In genomic region chr18:13218376-13219011, GRCh38 we compare ENCODE assay signal across 8 cellular contexts. TPM values are rescaled to one million over a fixed set of nuclear protein-coding genes. Genes with fewer than 3 reads are reported as not detected.
DNase-seq lines count a peak whose midpoint lies in the region; ATAC-seq and TF ChIP-seq lines count a peak whose summit lies in the region.

Gene LDLRAD4, plus strand, starts transcription at chr18:13218760.

- H3K36me3 ChIP-seq in lung (ENCODE audit: control insufficient read depth in 2 of 2, insufficient read depth in 2 of 2, low read length in 2 of 2) = no peaks in the 10 kb centered on the region

- peaks cover 11 to 19% of the 10 kb centered on the region in 2 donors for H3K4me1 ChIP-seq in lung (ENCODE audit: control insufficient read depth in 2 of 2, insufficient read depth in 2 of 2, low read length in 2 of 2)

- no peaks in the 10 kb centered on the region for H3K9me3 ChIP-seq in lung (ENCODE audit: control insufficient read depth in 2 of 2, insufficient read depth in 1 of 2, low read length in 1 of 2)

- H3K27ac ChIP-seq in coronary artery = peak within 1 kb of the TSS; percentile 89 to 91
- H3K27ac ChIP-seq in lung (ENCODE audit: low read depth in 1 of 2, low read length in 1 of 2) = peak within 1 kb of the TSS; percentile 65 to 95

- H3K27me3 ChIP-seq in lung (ENCODE audit: control insufficient read depth, insufficient read depth) = no peaks in the 10 kb centered on the region

- DNase-seq in activated gamma-delta T cell treated with Interleukin-2 at 50 U/mL for 16 hours (peak; percentile 27), activated gamma-delta T cell (lab: John Stamatoyannopoulos, UW) (no peak), coronary artery (ENCODE audit: low spot score) (peak; percentile 86), lung (ENCODE audit: low spot score) (no peak), NCI-H524 treated with DMSO at 0.1 percent for 48 hours (lab: John Stamatoyannopoulos, UW) (no peak)
- DNase-seq in stimulated activated CD8-positive, alpha-beta memory T cell treated with anti-CD3 and anti-CD28 coated beads, Interleukin-15, amount 100 ng/mL, for 4 hours (ENCODE audit: low read depth in 2 of 2) = peak; percentile 5 to 7

- TF ChIP-seq CTCF in WI38 (IDR thresholded peaks at IDR 0.05; ENCODE audit: low read depth, low read length) (no peak), coronary artery (IDR thresholded peaks at IDR 0.05) (no peak), lung (IDR thresholded peaks at IDR 0.05; ENCODE audit: control extremely low read depth, extremely low read depth) (no peak)

- WGBS in lung, 2 donors = 0 to 1% methylated on average over 33 to 58 of the region's 58 CpGs

- no peak for ATAC-seq in lung (ENCODE audit: insufficient read depth, low FRiP score)
- ATAC-seq in HG02610 (IDR thresholded peaks at IDR 0.05; ENCODE audit: unreplicated experiment) = no peak

- H3K4me3 ChIP-seq in WI38 (ENCODE audit: low read depth, low read length) (peak within 1 kb of the TSS; percentile 40), coronary artery (peak within 1 kb of the TSS; percentile 90), lung (peak within 1 kb of the TSS; percentile 60)

RNA-seq across cellular contexts. Expression of gene LDLRAD4, which starts in this region (rescaled TPM):
- 10 to 100 TPM; 30.2 to 62.4 TPM for total RNA-seq in lung
- polyA plus RNA-seq in lung = 1 to 10 TPM; 3.2 to 9.5 TPM

Comparison
In these comparisons a context has a peak if more than half of its experiments do, and no peak if none do; other contexts are left out.
1. DNase-seq: peak in activated gamma-delta T cell treated with Interleukin-2 at 50 U/mL for 16 hours (single experiment), coronary artery (single experiment) and stimulated activated CD8-positive, alpha-beta memory T cell treated with anti-CD3 and anti-CD28 coated beads, Interleukin-15, amount 100 ng/mL, for 4 hours (2 of 2); none in activated gamma-delta T cell (single experiment), lung (single experiment) and NCI-H524 treated with DMSO at 0.1 percent for 48 hours (single experiment).
2. H3K4me3 ChIP-seq: peak in every context shown above with its lines; median percentile 90 in coronary artery; 60 in lung; 40 in WI38.